Comparison of ENCODE assay signal across 27 cellular contexts in genomic region chr1:119516680-119517079, GRCh38. TPM values are rescaled to one million over a fixed set of nuclear protein-coding genes. Genes with fewer than 3 reads are reported as not detected.
DNase-seq lines count a peak whose midpoint lies in the region; ATAC-seq, FAIRE-seq and TF ChIP-seq lines count a peak whose summit lies in the region.
"Had no signal": no experiment of that assay in that cellular context is flagged by ENCODE, and none has a peak within 500 bp of the region (broad histone marks: within the 10 kb centered on the region; RNA-seq: fewer than 3 reads in every experiment).

No MANE protein-coding gene starts in this region.

- DNase-seq in Caco-2 (peak; percentile 13 to 39), HCT116 (ENCODE audit: low read depth, low spot score) (peak; percentile 12), GM12878 (ENCODE audit: low read depth, low spot score) (no peak), iPS-NIHi11 (ENCODE audit: low spot score) (peak; percentile 38), gastrocnemius medialis (no peak), NCI-H187 (lab: John Stamatoyannopoulos, UW) (no peak), COR-L47 (lab: John Stamatoyannopoulos, UW) (no peak), NCI-H1105 treated with DMSO at 0.1 percent for 48 hours (lab: John Stamatoyannopoulos, UW) (no peak)
- DNase-seq: activated CD4-positive, alpha-beta memory T cell treated with anti-CD3 and anti-CD28 coated beads, Interleukin-2, amount 10 ng/mL, durations not matched to agents 7 days and 5 days; activated gamma-delta T cell treated with Interleukin-2 at 50 U/mL for 16 hours; activated T-cell treated with anti-CD3 and anti-CD28 coated beads for 4 hours; adrenal gland; colonic mucosa; effector memory CD8-positive, alpha-beta T cell; GF-D8; immature natural killer cell; left ventricle myocardium superior; NCI-H1105; sigmoid colon; stimulated activated CD4-positive, alpha-beta T cell treated with anti-CD3 and anti-CD28 coated beads, Interleukin-15, amount 100 ng/mL, for 24 hours; stomach; T1000 had no signal

- no peaks in the 10 kb centered on the region for H3K4me1 Mint-ChIP-seq in Caco-2 (ENCODE audit: low read depth, unreplicated experiment)
- H3K4me1 Mint-ChIP-seq: activated CD4-positive, alpha-beta memory T cell treated with anti-CD3 and anti-CD28 coated beads, Interleukin-2, amount 10 ng/mL, durations not matched to agents 7 days and 5 days; immature natural killer cell had no signal

- BruUV-seq in Caco-2 (replicated peaks; lab: Mats Ljungman, UMichigan), result no TSS peak
- no TSS peak for BruUV-seq in HCT116 (replicated peaks; lab: Mats Ljungman, UMichigan)
- no TSS peak for BruUV-seq in GM12878 (replicated peaks; lab: Mats Ljungman, UMichigan)

- no peaks in the 10 kb centered on the region for H3K79me2 ChIP-seq in HCT116 (ENCODE audit: insufficient read depth, low read length)
- H3K79me2 ChIP-seq in GM12878 (ENCODE audit: control insufficient read depth, insufficient read depth, low read length), result no peaks in the 10 kb centered on the region

- RAD21 ChIA-PET in HCT116 (lab: Charles Lee; ENCODE audit: low non-redundant PET in 1 of 2, low total read pairs in 2 of 2, uncharacterized antibody in 2 of 2, unreplicated experiment in 2 of 2), result no interaction called here
- RAD21 ChIA-PET in GM12878 (lab: Charles Lee; ENCODE audit: unreplicated experiment), result no interaction called here

- in situ Hi-C loops in GM12878 (cut with MboI), result no loop called here
- in situ Hi-C loops in gastrocnemius medialis (cut with MboI; ENCODE audit: low sequenced_read_pairs in 4 of 4), result loop anchor here in 1 of 4 donors (10.0 kb wide), 1 partner anchor 58 kb away; no protein-coding TSS in a partner anchor

- POLR2A ChIA-PET in Caco-2 (lab: Charles Lee), result no interaction called here
- POLR2A ChIA-PET in HCT116 (lab: Charles Lee), result no interaction called here
- POLR2A ChIA-PET in GM12878 (lab: Charles Lee), result no interaction called here

- no peak overlapping the region for H3K4me2 ChIP-seq in HCT116 (ENCODE audit: low read length)
- no peak overlapping the region for H3K4me2 ChIP-seq in GM12878 (ENCODE audit: control insufficient read depth, insufficient read depth)
- H3K4me2 ChIP-seq: BLaER1 treated with 17β-estradiol and CSF1 and Interleukin-3, amounts not matched to agents 10 nM and 100 nM had no signal

- TF ChIP-seq EP300 in GM12878 (IDR thresholded peaks at IDR 0.05; ENCODE audit: borderline replicate concordance in 1 of 2, control insufficient read depth in 1 of 2, low read depth in 2 of 2, low read length in 2 of 2), result no peak

- H3K9me3 ChIP-seq in Caco-2, result no peaks in the 10 kb centered on the region
- H3K9me3 ChIP-seq in HCT116 (ENCODE audit: control insufficient read depth in 1 of 2, insufficient read depth in 1 of 2, low read depth in 1 of 2, low read length in 2 of 2), result no peaks in the 10 kb centered on the region
- H3K9me3 ChIP-seq in GM12878 (replicated peaks; ENCODE audit: control insufficient read depth, insufficient read depth, low read length), result no peaks in the 10 kb centered on the region
- no peaks in the 10 kb centered on the region for H3K9me3 ChIP-seq in gastrocnemius medialis
- H3K9me3 ChIP-seq: adrenal gland; BLaER1 treated with 17β-estradiol and CSF1 and Interleukin-3, amounts not matched to agents 10 nM and 100 nM; colonic mucosa; sigmoid colon; stomach had no signal

- H3K9me3 Mint-ChIP-seq in Caco-2 (ENCODE audit: unreplicated experiment), result no peaks in the 10 kb centered on the region
- H3K9me3 Mint-ChIP-seq: activated CD4-positive, alpha-beta memory T cell treated with anti-CD3 and anti-CD28 coated beads, Interleukin-2, amount 10 ng/mL, durations not matched to agents 7 days and 5 days; effector memory CD8-positive, alpha-beta T cell had no signal

- 32% methylated on average over 5 of the region's 5 CpGs for WGBS in GM12878 (ENCODE audit: insufficient coverage, insufficient replicate concordance, low lambda C conversion rate, missing lambda C conversion rate)

- no peak for TF ChIP-seq POLR2A in HCT116 (IDR thresholded peaks at IDR 0.05; ENCODE audit: borderline replicate concordance, extremely low read depth, insufficient read depth, insufficient read length)
- no peak for TF ChIP-seq POLR2A in GM12878 (IDR thresholded peaks at IDR 0.05; ENCODE audit: low read depth, low read length)
- no peak for TF ChIP-seq POLR2A in gastrocnemius medialis (IDR thresholded peaks at IDR 0.05)

- no peaks in the 10 kb centered on the region for H3K9me2 ChIP-seq in HCT116 (ENCODE audit: insufficient read depth)

- no peak for TF ChIP-seq CTCF in Caco-2 (IDR thresholded peaks at IDR 0.05; ENCODE audit: insufficient read depth in 1 of 2, low read depth in 1 of 2, low read length in 1 of 2, severe bottlenecking in 1 of 2, unreplicated experiment in 1 of 2)
- peak in 2 of 3 experiments; percentile 43 to 51; a peak in 4 of 6 replicates for TF ChIP-seq CTCF in HCT116 (IDR thresholded peaks at IDR 0.05 in 2 of 3, conservative IDR thresholded peaks at IDR 0.05 in 1 of 3; ENCODE audit: borderline replicate concordance in 1 of 3, insufficient read depth in 1 of 3, low read depth in 2 of 3, low read length in 2 of 3)
- no peak for TF ChIP-seq CTCF in GM12878 (IDR thresholded peaks at IDR 0.05 in 2 of 3, conservative IDR thresholded peaks at IDR 0.05 in 1 of 3; ENCODE audit: control insufficient read depth in 2 of 3, extremely low read depth in 1 of 3, insufficient read depth in 1 of 3, low read depth in 3 of 3, low read length in 3 of 3)
- TF ChIP-seq CTCF in gastrocnemius medialis (IDR thresholded peaks at IDR 0.05 in 4 of 5, conservative IDR thresholded peaks at IDR 0.05 in 1 of 5), result no peak

- no peak overlapping the region for H3K4me3 Mint-ChIP-seq in Caco-2 (ENCODE audit: unreplicated experiment)
- H3K4me3 Mint-ChIP-seq: activated CD4-positive, alpha-beta memory T cell treated with anti-CD3 and anti-CD28 coated beads, Interleukin-2, amount 10 ng/mL, durations not matched to agents 7 days and 5 days; effector memory CD8-positive, alpha-beta T cell; immature natural killer cell had no signal

- no peaks in the 10 kb centered on the region for H3K27me3 ChIP-seq in Caco-2 (replicated peaks; ENCODE audit: control insufficient read depth, insufficient read depth, low read length)
- peaks cover 21% of the 10 kb centered on the region; the same call in 1 of the 2 replicates for H3K27me3 ChIP-seq in HCT116 (ENCODE audit: insufficient read depth, low read length)
- H3K27me3 ChIP-seq in GM12878 (replicated peaks in 1 of 2; ENCODE audit: control insufficient read depth in 2 of 2, insufficient read depth in 2 of 2, low read length in 1 of 2), result no peaks in the 10 kb centered on the region
- H3K27me3 ChIP-seq in gastrocnemius medialis, result no peaks in the 10 kb centered on the region
- H3K27me3 ChIP-seq: adrenal gland; BLaER1 treated with 17β-estradiol and CSF1 and Interleukin-3, amounts not matched to agents 10 nM and 100 nM; colonic mucosa; sigmoid colon; stomach had no signal

- no peak overlapping the region for H3K27ac Mint-ChIP-seq in Caco-2 (ENCODE audit: unreplicated experiment)
- H3K27ac Mint-ChIP-seq: activated CD4-positive, alpha-beta memory T cell treated with anti-CD3 and anti-CD28 coated beads, Interleukin-2, amount 10 ng/mL, durations not matched to agents 7 days and 5 days; effector memory CD8-positive, alpha-beta T cell; immature natural killer cell had no signal

- TF ChIP-seq RAD21 in HCT116 (IDR thresholded peaks at IDR 0.05; ENCODE audit: low read depth) (no peak), GM12878 (IDR thresholded peaks at IDR 0.05; ENCODE audit: insufficient read depth, low read depth, low read length) (no peak)

- no peaks in the 10 kb centered on the region for H3K36me3 ChIP-seq in Caco-2 (ENCODE audit: control insufficient read depth, insufficient read depth, low read length)
- no peaks in the 10 kb centered on the region for H3K36me3 ChIP-seq in HCT116 (ENCODE audit: control insufficient read depth in 1 of 2, insufficient read depth in 2 of 2, low read length in 2 of 2)
- no peaks in the 10 kb centered on the region for H3K36me3 ChIP-seq in GM12878 (ENCODE audit: control insufficient read depth in 2 of 2, insufficient read depth in 2 of 2, low read length in 1 of 2)
- H3K36me3 ChIP-seq in gastrocnemius medialis, result no peaks in the 10 kb centered on the region
- H3K36me3 ChIP-seq: adrenal gland; BLaER1 treated with 17β-estradiol and CSF1 and Interleukin-3, amounts not matched to agents 10 nM and 100 nM; colonic mucosa; sigmoid colon; stomach had no signal

- no peak overlapping the region for H3K9ac ChIP-seq in HCT116 (ENCODE audit: low read length)
- no peak overlapping the region for H3K9ac ChIP-seq in GM12878 (ENCODE audit: control insufficient read depth, insufficient read depth, low read length)
- H3K9ac ChIP-seq: BLaER1 treated with 17β-estradiol and CSF1 and Interleukin-3, amounts not matched to agents 10 nM and 100 nM had no signal

- H3K27ac ChIP-seq in HCT116 (ENCODE audit: low read depth, low read length) (no peak overlapping the region), GM12878 (ENCODE audit: control insufficient read depth, insufficient read depth) (no peak overlapping the region), gastrocnemius medialis (no peak overlapping the region)
- H3K27ac ChIP-seq: BLaER1 treated with 17β-estradiol and CSF1 and Interleukin-3, amounts not matched to agents 10 nM and 100 nM; colonic mucosa; sigmoid colon; stomach had no signal

- intact Hi-C loops in Caco-2 (cut with micrococcal nuclease; ENCODE audit: unreplicated experiment), result no loop called here
- intact Hi-C loops in HCT116 (cut with micrococcal nuclease), result no loop called here
- intact Hi-C loops in GM12878 (cut with micrococcal nuclease; ENCODE audit: unreplicated experiment), result no loop called here
- intact Hi-C loops in gastrocnemius medialis (cut with DNase I; ENCODE audit: low total_unique reads), result no loop called here

- H2AFZ ChIP-seq in HCT116 (ENCODE audit: low read depth, low read length, poor library complexity, severe bottlenecking), result no peak overlapping the region
- no peak overlapping the region for H2AFZ ChIP-seq in GM12878 (ENCODE audit: control insufficient read depth, low read depth, low read length)

- SMC1A ChIA-PET in GM12878 (lab: Charles Lee; ENCODE audit: uncharacterized antibody, unreplicated experiment), result no interaction called here

- CTCF ChIA-PET in Caco-2 (lab: Charles Lee) (no interaction called here), HCT116 (lab: Charles Lee) (interaction anchor here (0.9 kb wide), 1 partner anchor 27 kb away, joined by 3 read pairs; no protein-coding TSS in a partner anchor), GM12878 (lab: Yijun Ruan, JAX) (no interaction called here)

- peaks cover 18% of the 10 kb centered on the region for H3K36me3 Mint-ChIP-seq in Caco-2 (ENCODE audit: insufficient read depth, unreplicated experiment)
- H3K36me3 Mint-ChIP-seq: immature natural killer cell had no signal

- H3K4me1 ChIP-seq in Caco-2 (no peaks in the 10 kb centered on the region), HCT116 (ENCODE audit: control insufficient read depth in 1 of 2, insufficient read depth in 2 of 2, low read length in 2 of 2) (no peaks in the 10 kb centered on the region), GM12878 (ENCODE audit: control insufficient read depth, insufficient read depth, low read length) (no peaks in the 10 kb centered on the region), gastrocnemius medialis (no peaks in the 10 kb centered on the region)
- H3K4me1 ChIP-seq: adrenal gland; BLaER1 treated with 17β-estradiol and CSF1 and Interleukin-3, amounts not matched to agents 10 nM and 100 nM; colonic mucosa; sigmoid colon; stomach had no signal

- peak; percentile 96 for ATAC-seq in HCT116
- peak; percentile 34; the same call in 2 of the 3 replicates for ATAC-seq in GM12878
- no peak for ATAC-seq in gastrocnemius medialis
- ATAC-seq: effector memory CD8-positive, alpha-beta T cell; left ventricle myocardium superior; Right ventricle myocardium inferior had no signal

- H3K4me3 ChIP-seq in Caco-2 (ENCODE audit: low read depth, low read length) (no peak overlapping the region), HCT116 (replicated peaks in 1 of 2; ENCODE audit: low read depth in 1 of 2, low read length in 2 of 2) (no peak overlapping the region), GM12878 (no peak overlapping the region), gastrocnemius medialis (no peak overlapping the region)
- H3K4me3 ChIP-seq: adrenal gland; BLaER1 treated with 17β-estradiol and CSF1 and Interleukin-3, amounts not matched to agents 10 nM and 100 nM; colonic mucosa; sigmoid colon; stomach had no signal

- H4K20me1 ChIP-seq in HCT116 (ENCODE audit: insufficient read depth), result no peaks in the 10 kb centered on the region
- H4K20me1 ChIP-seq in GM12878 (ENCODE audit: control insufficient read depth, insufficient read depth), result no peaks in the 10 kb centered on the region
- H4K20me1 ChIP-seq: BLaER1 treated with 17β-estradiol and CSF1 and Interleukin-3, amounts not matched to agents 10 nM and 100 nM had no signal

- FAIRE-seq in GM12878 (lab: Jason Lieb, UNC), result no peak
- FAIRE-seq: GM12891 had no signal

- no peaks in the 10 kb centered on the region for H3K27me3 Mint-ChIP-seq in Caco-2 (ENCODE audit: insufficient read depth, unreplicated experiment)
- H3K27me3 Mint-ChIP-seq: activated CD4-positive, alpha-beta memory T cell treated with anti-CD3 and anti-CD28 coated beads, Interleukin-2, amount 10 ng/mL, durations not matched to agents 7 days and 5 days had no signal

RNA-seq across cellular contexts. Expression of gene HSD3B1, which starts 9.7 kb away (rescaled TPM):
- 38.0 and 40.9 TPM in 2 replicates for total RNA-seq in Caco-2 (2022)
- not detected for total RNA-seq in HCT116 (2021; ENCODE audit: unreplicated experiment)
- not detected in 2 replicates for polyA plus RNA-seq in HCT116 (2012)
- total RNA-seq in GM12878 (2013; cell fraction: nucleolus; rRNA removed), result not detected in 2 replicates
- not detected in 2 replicates for total RNA-seq in GM12878 (2014; rRNA removed)
- not detected in 2 replicates for total RNA-seq in GM12878 (2014; rRNA removed; fragmentation: Illumina TruSeq; extraction: Trizol)
- not detected in 2 replicates for total RNA-seq in GM12878 (2021)
- polyA plus RNA-seq in GM12878 (2011; ENCODE audit: low read depth), result not detected
- polyA plus RNA-seq in GM12878 (2011; rRNA removed), result not detected in 2 replicates
- not detected in 2 replicates for polyA plus RNA-seq in GM12878 (2011; cell fraction: cytosol; rRNA removed)
- not detected in 2 replicates for polyA plus RNA-seq in GM12878 (2011; cell fraction: nucleus; rRNA removed)
- not detected in 2 replicates for polyA plus RNA-seq in GM12878 (2012)
- polyA plus RNA-seq in GM12878 (2014; fragmentation: Illumina TruSeq; extraction: Trizol), result not detected in 2 replicates
- polyA plus RNA-seq in GM12878 (2014; fragmentation: Nextera tagmentation; extraction: Ambion mirVana), result not detected
- not detected in 2 replicates for polyA plus RNA-seq in GM12878 (2014; rRNA removed)
- polyA plus RNA-seq in GM12878 (2016; fragmentation: Nextera tagmentation; extraction: Ambion mirVana), result not detected
- not detected in 2 replicates for polyA minus RNA-seq in GM12878 (2011; rRNA and poly(A)+ RNA removed)
- not detected in 2 replicates for polyA minus RNA-seq in GM12878 (2011; cell fraction: cytosol; rRNA and poly(A)+ RNA removed)
- polyA minus RNA-seq in GM12878 (2011; cell fraction: nucleus; rRNA and poly(A)+ RNA removed), result not detected in 2 replicates
- total RNA-seq in gastrocnemius medialis, result not detected
- total RNA-seq: activated CD4-positive, alpha-beta memory T cell treated with anti-CD3 and anti-CD28 coated beads, Interleukin-2, amount 10 ng/mL, durations not matched to agents 7 days and 5 days; fibroblast of lung; left ventricle myocardium superior; posterior vena cava; Right ventricle myocardium inferior; sigmoid colon; stomach had no signal
- polyA plus RNA-seq: fibroblast of lung, immature natural killer cell, stomach had no signal

Comparison
In these comparisons a context has a peak if more than half of its experiments do, and no peak if none do; other contexts are left out.
1. DNase-seq: peak in Caco-2 (2 of 2), HCT116 (single experiment) and iPS-NIHi11 (single experiment); none in GM12878 (single experiment), gastrocnemius medialis (0 of 2), NCI-H187 (0 of 2), COR-L47 (single experiment) and NCI-H1105 treated with DMSO at 0.1 percent for 48 hours (single experiment).
2. CTCF ChIP-seq: peak in HCT116 (2 of 3); none in Caco-2 (0 of 2), GM12878 (0 of 3) and gastrocnemius medialis (0 of 5).
3. ATAC-seq: peak in HCT116 (single experiment) and GM12878 (single experiment); none in gastrocnemius medialis (0 of 2).
4. RNA of gene HSD3B1, which starts 9.7 kb away (total RNA-seq): 38.0 to 40.9 TPM in Caco-2; not detected in HCT116 (single experiment), not detected in GM12878 and not detected in gastrocnemius medialis; every median in the first group is over 10 times any median in the second.